Comparison of ENCODE assay signal across 24 cellular contexts in genomic region chr2:144390424-144391020, GRCh38.
DNase-seq lines count a peak whose midpoint lies in the region; ATAC-seq, FAIRE-seq and TF ChIP-seq lines count a peak whose summit lies in the region.
"Had no signal": no experiment of that assay in that cellular context is flagged by ENCODE, and none has a peak within 500 bp of the region (broad histone marks: within the 10 kb centered on the region; RNA-seq: fewer than 3 reads in every experiment).

No MANE protein-coding gene starts in this region.

- no peak overlapping the region for H3K4me2 ChIP-seq in K562 (ENCODE audit: insufficient read depth, low read length)

- no peaks in the 10 kb centered on the region for H3K9me1 ChIP-seq in K562 (ENCODE audit: control insufficient read depth, insufficient read depth, low read length)

- H3K4me3 ChIP-seq in K562, result no peak overlapping the region
- H3K4me3 ChIP-seq in heart right ventricle, result no peak overlapping the region
- no peak overlapping the region for H3K4me3 ChIP-seq in tibial artery
- H3K4me3 ChIP-seq: sigmoid colon had no signal

- POLR2A ChIA-PET in K562 (lab: Yijun Ruan, JAX), result no interaction called here

- TF ChIP-seq EP300 in K562 (IDR thresholded peaks at IDR 0.05; ENCODE audit: low read length), result no peak

- WGBS in K562 (ENCODE audit: insufficient coverage, low coverage, missing lambda C conversion rate), result 92% methylated on average over 1 of the region's 1 CpG
- WGBS in heart right ventricle, 2 donors, result 32 to 48% methylated on average over 1 of the region's 1 CpG

- H3K27me3 ChIP-seq in K562 (ENCODE audit: control insufficient read depth in 2 of 2, insufficient read depth in 2 of 2, low read length in 2 of 2) (no peaks in the 10 kb centered on the region), heart right ventricle (no peaks in the 10 kb centered on the region), tibial artery (no peaks in the 10 kb centered on the region)
- H3K27me3 ChIP-seq: body of pancreas, neutrophil, sigmoid colon had no signal

- H3K36me3 ChIP-seq in K562 (ENCODE audit: control insufficient read depth, insufficient read depth, low read length) (peaks cover 94% of the 10 kb centered on the region), heart right ventricle (peaks cover 0 to 99% (median 8%) of the 10 kb centered on the region in 9 donors), tibial artery (peaks cover 28 to 41% (median 34%) of the 10 kb centered on the region in 3 donors)

- H3K9ac ChIP-seq in K562 (ENCODE audit: insufficient read depth in 1 of 2, low read depth in 2 of 2, low read length in 2 of 2), result no peak overlapping the region

- in situ Hi-C loops in K562 (cut with MboI), result no loop called here

- intact Hi-C loops in Right ventricle myocardium inferior (cut with DNase I) (loop anchor here (5.0 kb wide), 1 partner anchor 58 kb away; a partner anchor contains a TSS), cardiac septum (cut with DNase I) (loop anchor here (5.0 kb wide), 1 partner anchor 58 kb away; a partner anchor contains a TSS), K562 (cut with micrococcal nuclease) (no loop called here), heart right ventricle (cut with DNase I) (no loop called here), tibial artery (cut with DNase I; ENCODE audit: low total_unique reads) (no loop called here)

- peaks cover 11% of the 10 kb centered on the region; the same call in 1 of the 3 replicates for H3K79me2 ChIP-seq in K562 (ENCODE audit: control insufficient read depth, insufficient read depth, low read length)

- no peak for TF ChIP-seq CTCF in K562 (IDR thresholded peaks at IDR 0.05 in 2 of 3, conservative IDR thresholded peaks at IDR 0.05 in 1 of 3; ENCODE audit: insufficient read depth in 2 of 3, low read depth in 1 of 3, low read length in 3 of 3)
- no peak for TF ChIP-seq CTCF in heart right ventricle (IDR thresholded peaks at IDR 0.05)
- TF ChIP-seq CTCF in tibial artery (IDR thresholded peaks at IDR 0.05), result no peak

- no peaks in the 10 kb centered on the region for H4K20me1 ChIP-seq in K562 (replicated peaks; ENCODE audit: control insufficient read depth, insufficient read depth, low read length)

- ATAC-seq in Right ventricle myocardium inferior, result peak; percentile 79
- ATAC-seq in K562, result no peak
- peak in 6 of 8 donors; percentile 47 to 75 (median 66) for ATAC-seq in heart right ventricle
- no peak for ATAC-seq in HG02840 (IDR thresholded peaks at IDR 0.05; ENCODE audit: low FRiP score, unreplicated experiment)
- no peak for ATAC-seq in HG03469 (IDR thresholded peaks at IDR 0.05; ENCODE audit: unreplicated experiment)

- H3K27ac ChIP-seq in K562 (ENCODE audit: extremely low read depth, low read depth, low read length) (no peak overlapping the region), heart right ventricle (peak overlapping the region in 7 of 10 donors; percentile 24 to 71 (median 37)), tibial artery (peak overlapping the region; percentile 4 to 47)
- H3K27ac ChIP-seq: 22Rv1, body of pancreas, neutrophil, sigmoid colon had no signal

- CTCF ChIA-PET in K562 (lab: Yijun Ruan, JAX; ENCODE audit: low intra/inter-chr PET ratio), result no interaction called here

- H3K9me3 ChIP-seq in K562 (replicated peaks; ENCODE audit: control insufficient read depth, insufficient read depth, low read depth, low read length) (no peaks in the 10 kb centered on the region), heart right ventricle (no peaks in the 10 kb centered on the region), tibial artery (no peaks in the 10 kb centered on the region)
- H3K9me3 ChIP-seq: body of pancreas, neutrophil, sigmoid colon had no signal

- H3K4me1 ChIP-seq in K562 (replicated peaks in 1 of 2; ENCODE audit: control insufficient read depth in 2 of 2, insufficient read depth in 2 of 2, low read length in 2 of 2), result no peaks in the 10 kb centered on the region; a peak in 1 of 5 replicates
- peaks cover 0 to 27% (median 10%) of the 10 kb centered on the region in 9 donors for H3K4me1 ChIP-seq in heart right ventricle
- peaks cover 0 to 23% (median 4%) of the 10 kb centered on the region in 4 donors for H3K4me1 ChIP-seq in tibial artery
- H3K4me1 ChIP-seq: body of pancreas had no signal

- H2AFZ ChIP-seq in K562 (ENCODE audit: low read depth, low read length), result no peak overlapping the region

- DNase-seq in Right ventricle myocardium inferior (ENCODE audit: missing footprints) (no peak), cardiac septum (ENCODE audit: low spot score) (no peak), K562 (ENCODE audit: extremely low read depth in 1 of 4, low spot score in 3 of 4) (no peak), heart right ventricle (no peak), tibial artery (no peak)
- no peak for DNase-seq in activated naive CD4-positive, alpha-beta T cell (lab: John Stamatoyannopoulos, UW)
- DNase-seq: activated CD4-positive, alpha-beta T cell treated with anti-CD3 and anti-CD28 coated beads for 4 hours; activated effector memory CD4-positive, alpha-beta T cell treated with Interleukin-2 at 50 U/mL for 16 hours; activated naive CD8-positive, alpha-beta T cell treated with anti-CD3 and anti-CD28 coated beads, Interleukin-2, amount 10 ng/mL, durations not matched to agents 7 days and 5 days; activated T-cell treated with anti-CD3 and anti-CD28 coated beads for 4 hours; CD8-positive, alpha-beta memory T cell; DMS 273 treated with DMSO at 0.1 percent for 48 hours; foreskin fibroblast; Kasumi-1; MV-4-11; NCI-H146; sigmoid colon; stimulated activated CD4-positive, alpha-beta T cell treated with anti-CD3 and anti-CD28 coated beads, Interleukin-15, amount 100 ng/mL, for 24 hours; stimulated activated naive CD4-positive, alpha-beta T cell treated with Interleukin-2 at 50 U/mL for 16 hours had no signal

- no TSS peak for BruUV-seq in K562 (replicated peaks; lab: Mats Ljungman, UMichigan)

- FAIRE-seq in K562 (lab: Jason Lieb, UNC), result no peak

- TF ChIP-seq RAD21 in K562 (CRISPR knock-in tag; conservative IDR thresholded peaks at IDR 0.05 in 1 of 2, IDR thresholded peaks at IDR 0.05 in 1 of 2), result no peak

- no peak for TF ChIP-seq POLR2A in K562 (conservative IDR thresholded peaks at IDR 0.05)

TF ChIP-seq in K562, 482 proteins besides CTCF, POLR2A, EP300 and RAD21:
- TF ChIP-seq RBM22 (IDR thresholded peaks at IDR 0.05; ENCODE audit: low read depth, low read length, poor library complexity, severe bottlenecking) (peak; percentile 64), POLR2AphosphoS5 (IDR thresholded peaks at IDR 0.05; ENCODE audit: control insufficient read depth, insufficient read depth, low read depth, low read length) (0 out of 2 replicates have a peak, but pooled peaks have one; percentile 1), ZNF274 (IDR thresholded peaks at IDR 0.05; ENCODE audit: borderline replicate concordance, low read depth, low read length) (no peak)

Comparison
In these comparisons a context has a peak if more than half of its experiments do, and no peak if none do; other contexts are left out.
1. intact Hi-C loops: an anchor here in Right ventricle myocardium inferior (5.0 kb wide) and cardiac septum (5.0 kb wide); none called in K562, heart right ventricle and tibial artery.
2. ATAC-seq: peak in Right ventricle myocardium inferior (single experiment) and heart right ventricle (6 of 8); none in K562 (single experiment), HG02840 (single experiment) and HG03469 (single experiment).